ENCODE assay signal across 8 cellular contexts in the genomic region with DNA sequence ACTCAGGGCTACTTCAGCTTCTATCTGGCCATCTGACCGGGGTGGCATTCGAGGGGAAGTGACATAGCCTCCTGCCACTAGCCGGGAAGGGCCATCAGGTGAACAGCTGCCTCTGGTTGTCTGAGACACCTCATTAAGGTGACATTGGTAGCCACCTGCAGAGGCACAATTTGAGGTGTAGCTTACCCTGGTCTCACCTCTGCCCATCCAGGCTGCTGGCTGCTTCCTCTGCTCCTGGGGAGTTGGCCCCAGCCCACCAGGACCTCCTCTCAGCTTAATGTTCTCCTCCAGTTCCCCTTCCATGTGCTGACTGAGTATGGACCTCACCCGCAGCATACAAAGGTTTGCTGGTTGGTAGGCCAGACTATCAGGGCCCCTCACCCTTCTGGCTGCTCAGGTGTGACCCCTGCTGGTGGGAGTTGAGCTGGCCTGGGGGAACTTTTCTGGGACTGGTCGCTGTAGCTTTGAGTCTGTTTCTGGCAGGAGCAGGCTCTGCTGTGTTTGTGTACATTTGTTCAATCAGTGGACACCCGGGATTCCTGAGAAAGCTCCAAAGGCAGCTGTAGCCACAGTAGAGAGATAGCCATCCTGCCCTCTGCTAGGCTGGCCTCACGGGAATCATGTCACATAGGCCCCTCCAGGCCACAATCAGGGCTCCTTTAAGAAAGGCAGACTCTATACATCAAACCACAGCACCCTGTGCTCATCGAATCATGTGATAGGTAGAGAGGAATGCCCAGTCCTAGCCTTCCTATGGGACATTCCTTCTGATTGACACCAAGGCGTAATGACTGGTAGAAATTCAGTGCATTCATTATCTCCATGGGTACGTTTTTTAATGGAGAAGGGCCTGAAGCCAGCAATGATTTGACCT.
DNase-seq lines count a peak whose midpoint lies in the region; ATAC-seq, FAIRE-seq and TF ChIP-seq lines count a peak whose summit lies in the region.

No MANE protein-coding gene starts in this region.

- peaks cover 3% of the 10 kb centered on the region for H3K9me3 Mint-ChIP-seq in astrocyte (ENCODE audit: unreplicated experiment)

- H3K27ac ChIP-seq in HL-60 (replicated peaks) (no peak overlapping the region), astrocyte (ENCODE audit: low read depth, low read length) (no peak overlapping the region), iPS DF 6.9 (ENCODE audit: low read length) (no peak overlapping the region)

- FAIRE-seq in astrocyte (lab: Jason Lieb, UNC), result no peak

- TF ChIP-seq CTCF in HL-60 (IDR thresholded peaks at IDR 0.05; ENCODE audit: insufficient read depth, low read length) (peak; percentile 40), astrocyte (IDR thresholded peaks at IDR 0.05; ENCODE audit: insufficient read depth, low read depth, low read length) (peak; percentile 46)

- peaks cover 14% of the 10 kb centered on the region for H3K27me3 Mint-ChIP-seq in astrocyte (ENCODE audit: low read depth, unreplicated experiment)

- no peaks in the 10 kb centered on the region for H3K36me3 ChIP-seq in astrocyte (ENCODE audit: insufficient read depth, low read length)
- no peaks in the 10 kb centered on the region for H3K36me3 ChIP-seq in iPS DF 6.9 (ENCODE audit: control insufficient read depth, insufficient read depth, low read length)

- no peak overlapping the region for H3K4me3 Mint-ChIP-seq in astrocyte (ENCODE audit: unreplicated experiment)

- H3K4me1 Mint-ChIP-seq in astrocyte (ENCODE audit: low read depth, unreplicated experiment), result no peaks in the 10 kb centered on the region

- H3K27ac Mint-ChIP-seq in astrocyte (ENCODE audit: unreplicated experiment), result no peak overlapping the region

- H3K9ac ChIP-seq in astrocyte (ENCODE audit: low read length), result no peak overlapping the region

- no peak overlapping the region for H2AFZ ChIP-seq in astrocyte (ENCODE audit: low read depth, low read length)

- no peaks in the 10 kb centered on the region for H4K20me1 ChIP-seq in astrocyte (ENCODE audit: insufficient read depth, low read length)

- peaks cover 12% of the 10 kb centered on the region for H3K4me1 ChIP-seq in astrocyte (ENCODE audit: insufficient read depth, low read length)
- H3K4me1 ChIP-seq in iPS DF 6.9 (ENCODE audit: control insufficient read depth, insufficient read depth, low read length), result no peaks in the 10 kb centered on the region

- H3K9me3 ChIP-seq in astrocyte (ENCODE audit: insufficient read depth, low read depth, low read length) (no peaks in the 10 kb centered on the region), iPS DF 6.9 (ENCODE audit: control insufficient read depth, insufficient read depth, low read length) (no peaks in the 10 kb centered on the region)

- H3K4me3 ChIP-seq in HL-60 (replicated peaks; ENCODE audit: insufficient read depth, low read length) (no peak overlapping the region), astrocyte (ENCODE audit: insufficient read depth, low read depth, low read length) (no peak overlapping the region), iPS DF 6.9 (ENCODE audit: low read length) (no peak overlapping the region)

- no peaks in the 10 kb centered on the region for H3K79me2 ChIP-seq in astrocyte (ENCODE audit: insufficient read depth, low read length)

- no peak for ATAC-seq in GM19467 (IDR thresholded peaks at IDR 0.05; ENCODE audit: unreplicated experiment)

- no peaks in the 10 kb centered on the region for H3K27me3 ChIP-seq in HL-60 (ENCODE audit: insufficient read depth, poor library complexity, severe bottlenecking)
- peaks cover 2% of the 10 kb centered on the region for H3K27me3 ChIP-seq in astrocyte (ENCODE audit: insufficient read depth, low read length)
- H3K27me3 ChIP-seq in iPS DF 6.9 (ENCODE audit: control insufficient read depth, insufficient read depth, low read length), result no peaks in the 10 kb centered on the region

- H3K36me3 Mint-ChIP-seq in astrocyte (ENCODE audit: low read depth, unreplicated experiment), result no peaks in the 10 kb centered on the region

- DNase-seq in DMS53 treated with DMSO at 0.1 percent for 48 hours (lab: John Stamatoyannopoulos, UW; ENCODE audit: unreplicated experiment) (peak; percentile 3), HL-60 (ENCODE audit: low read depth in 1 of 2, low spot score in 1 of 2) (peak; percentile 4 to 49), T-helper 2 cell (peak; percentile 6 to 73 (median 53)), astrocyte (ENCODE audit: low read depth) (peak; percentile 4), iPS DF 6.9 (ENCODE audit: low read depth, low spot score) (peak; percentile 33), A172 (ENCODE audit: low spot score) (no peak)
- peak; percentile 79 for DNase-seq in stimulated activated CD4-positive, alpha-beta T cell treated with anti-CD3 and anti-CD28 coated beads, Interleukin-15, amount 100 ng/mL, for 24 hours

- no CpG with 5 or more reads among the region's 10 CpGs for WGBS in iPS DF 6.9 (ENCODE audit: insufficient coverage, insufficient read length)

- no peak overlapping the region for H3K4me2 ChIP-seq in astrocyte (ENCODE audit: low read length)
